1 cellular context compared by ENCODE assay signal in the genomic region with DNA sequence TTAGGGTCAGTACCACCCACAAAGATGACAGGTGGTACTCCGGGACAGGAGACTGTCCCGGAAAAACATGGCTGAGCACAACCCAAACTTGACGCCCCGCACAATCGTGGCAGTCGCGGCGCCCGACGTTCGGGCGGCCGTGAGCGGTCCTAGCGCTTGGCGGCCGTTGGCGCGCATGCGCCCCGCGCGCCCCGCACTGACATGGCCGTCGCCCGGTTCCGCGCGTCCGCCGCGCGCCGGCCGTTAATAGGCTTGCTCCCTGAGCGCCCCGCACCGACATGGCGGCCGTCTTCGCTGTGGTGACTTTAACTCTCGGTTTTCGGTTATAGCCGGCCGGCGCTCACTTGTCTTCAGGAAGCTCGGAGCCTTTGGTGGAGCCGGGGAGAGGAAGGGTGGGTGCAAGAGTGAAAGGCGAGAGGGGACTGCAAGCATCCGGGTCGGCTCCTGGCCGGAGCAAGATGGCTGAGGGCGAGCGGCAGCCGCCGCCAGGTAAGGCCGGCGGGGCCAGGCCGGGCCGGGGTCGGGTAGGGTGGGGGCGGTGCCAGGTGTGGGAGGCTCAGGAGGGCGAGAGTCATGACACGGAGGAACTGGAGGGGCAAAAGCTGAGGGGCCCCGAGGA.
TF ChIP-seq lines count a peak whose summit lies in the region.

A gene (plus strand): TSS at position 273 of the 619 bp plus-strand sequence. CDS start 186 bp downstream, at position 459.

TF ChIP-seq in GM23338, 12 proteins besides CTCF, POLR2A, EP300 and RAD21 (continued from another document):
- TF ChIP-seq, protein P1, sequence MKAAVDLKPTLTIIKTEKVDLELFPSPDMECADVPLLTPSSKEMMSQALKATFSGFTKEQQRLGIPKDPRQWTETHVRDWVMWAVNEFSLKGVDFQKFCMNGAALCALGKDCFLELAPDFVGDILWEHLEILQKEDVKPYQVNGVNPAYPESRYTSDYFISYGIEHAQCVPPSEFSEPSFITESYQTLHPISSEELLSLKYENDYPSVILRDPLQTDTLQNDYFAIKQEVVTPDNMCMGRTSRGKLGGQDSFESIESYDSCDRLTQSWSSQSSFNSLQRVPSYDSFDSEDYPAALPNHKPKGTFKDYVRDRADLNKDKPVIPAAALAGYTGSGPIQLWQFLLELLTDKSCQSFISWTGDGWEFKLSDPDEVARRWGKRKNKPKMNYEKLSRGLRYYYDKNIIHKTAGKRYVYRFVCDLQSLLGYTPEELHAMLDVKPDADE (IDR thresholded peaks at IDR 0.05), result peak; percentile 13; the same call in 1 of the 2 replicates
